ENCODE assay signal across 2 cellular contexts in the genomic region with DNA sequence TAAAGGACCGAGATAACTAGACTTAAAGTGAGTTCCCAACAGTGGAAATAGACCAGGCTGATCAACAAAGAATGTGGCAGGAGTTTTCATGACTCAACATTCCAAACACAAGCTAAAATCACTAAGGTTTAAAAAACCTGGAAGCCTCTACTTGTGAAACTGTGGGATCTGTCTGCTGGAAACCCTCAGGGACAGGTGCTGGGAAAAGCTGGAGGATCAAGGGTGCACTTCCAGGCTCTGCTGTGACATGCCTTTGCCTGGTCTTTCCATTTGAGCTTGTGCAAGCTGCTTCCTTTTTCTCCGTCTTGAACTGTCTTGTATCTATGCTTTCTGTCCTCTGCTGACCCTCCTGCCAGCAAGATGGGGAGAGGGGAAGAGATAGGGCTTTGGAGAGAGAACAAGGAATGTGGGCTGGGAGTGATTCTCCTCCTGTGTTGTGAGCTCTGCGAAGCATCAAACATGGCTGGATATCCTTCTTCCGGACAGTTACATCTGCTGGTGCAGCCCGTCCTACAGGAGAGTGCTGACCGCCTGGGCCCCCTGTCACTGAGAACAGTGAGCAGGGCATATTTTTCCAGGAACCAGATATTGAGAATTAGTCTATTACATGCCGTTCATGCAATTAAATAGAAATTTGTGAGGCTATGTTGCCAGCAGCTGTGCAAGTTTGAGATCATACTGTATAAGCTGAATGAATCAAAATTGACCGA.
TF ChIP-seq lines count a peak whose summit lies in the region.

No MANE protein-coding gene starts in this region.

TF ChIP-seq in GM23338, 12 proteins besides CTCF, POLR2A, EP300 and RAD21 (continued from another document and continues in another):
- TF ChIP-seq, protein P1, sequence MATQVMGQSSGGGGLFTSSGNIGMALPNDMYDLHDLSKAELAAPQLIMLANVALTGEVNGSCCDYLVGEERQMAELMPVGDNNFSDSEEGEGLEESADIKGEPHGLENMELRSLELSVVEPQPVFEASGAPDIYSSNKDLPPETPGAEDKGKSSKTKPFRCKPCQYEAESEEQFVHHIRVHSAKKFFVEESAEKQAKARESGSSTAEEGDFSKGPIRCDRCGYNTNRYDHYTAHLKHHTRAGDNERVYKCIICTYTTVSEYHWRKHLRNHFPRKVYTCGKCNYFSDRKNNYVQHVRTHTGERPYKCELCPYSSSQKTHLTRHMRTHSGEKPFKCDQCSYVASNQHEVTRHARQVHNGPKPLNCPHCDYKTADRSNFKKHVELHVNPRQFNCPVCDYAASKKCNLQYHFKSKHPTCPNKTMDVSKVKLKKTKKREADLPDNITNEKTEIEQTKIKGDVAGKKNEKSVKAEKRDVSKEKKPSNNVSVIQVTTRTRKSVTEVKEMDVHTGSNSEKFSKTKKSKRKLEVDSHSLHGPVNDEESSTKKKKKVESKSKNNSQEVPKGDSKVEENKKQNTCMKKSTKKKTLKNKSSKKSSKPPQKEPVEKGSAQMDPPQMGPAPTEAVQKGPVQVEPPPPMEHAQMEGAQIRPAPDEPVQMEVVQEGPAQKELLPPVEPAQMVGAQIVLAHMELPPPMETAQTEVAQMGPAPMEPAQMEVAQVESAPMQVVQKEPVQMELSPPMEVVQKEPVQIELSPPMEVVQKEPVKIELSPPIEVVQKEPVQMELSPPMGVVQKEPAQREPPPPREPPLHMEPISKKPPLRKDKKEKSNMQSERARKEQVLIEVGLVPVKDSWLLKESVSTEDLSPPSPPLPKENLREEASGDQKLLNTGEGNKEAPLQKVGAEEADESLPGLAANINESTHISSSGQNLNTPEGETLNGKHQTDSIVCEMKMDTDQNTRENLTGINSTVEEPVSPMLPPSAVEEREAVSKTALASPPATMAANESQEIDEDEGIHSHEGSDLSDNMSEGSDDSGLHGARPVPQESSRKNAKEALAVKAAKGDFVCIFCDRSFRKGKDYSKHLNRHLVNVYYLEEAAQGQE (IDR thresholded peaks at IDR 0.05; ENCODE audit: unreplicated experiment) = no peak
- TF ChIP-seq NANOG (IDR thresholded peaks at IDR 0.05; ENCODE audit: borderline replicate concordance) (no peak), CREB1 (CRISPR knock-in tag; IDR thresholded peaks at IDR 0.05; ENCODE audit: low read depth) (no peak), JUNB (IDR thresholded peaks at IDR 0.05; ENCODE audit: unreplicated experiment) (no peak), POLR2AphosphoS5 (IDR thresholded peaks at IDR 0.05; ENCODE audit: low read depth) (no peak), EZH2 (IDR thresholded peaks at IDR 0.05; ENCODE audit: low read depth, unreplicated experiment) (no peak)
- TF ChIP-seq, protein P2, sequence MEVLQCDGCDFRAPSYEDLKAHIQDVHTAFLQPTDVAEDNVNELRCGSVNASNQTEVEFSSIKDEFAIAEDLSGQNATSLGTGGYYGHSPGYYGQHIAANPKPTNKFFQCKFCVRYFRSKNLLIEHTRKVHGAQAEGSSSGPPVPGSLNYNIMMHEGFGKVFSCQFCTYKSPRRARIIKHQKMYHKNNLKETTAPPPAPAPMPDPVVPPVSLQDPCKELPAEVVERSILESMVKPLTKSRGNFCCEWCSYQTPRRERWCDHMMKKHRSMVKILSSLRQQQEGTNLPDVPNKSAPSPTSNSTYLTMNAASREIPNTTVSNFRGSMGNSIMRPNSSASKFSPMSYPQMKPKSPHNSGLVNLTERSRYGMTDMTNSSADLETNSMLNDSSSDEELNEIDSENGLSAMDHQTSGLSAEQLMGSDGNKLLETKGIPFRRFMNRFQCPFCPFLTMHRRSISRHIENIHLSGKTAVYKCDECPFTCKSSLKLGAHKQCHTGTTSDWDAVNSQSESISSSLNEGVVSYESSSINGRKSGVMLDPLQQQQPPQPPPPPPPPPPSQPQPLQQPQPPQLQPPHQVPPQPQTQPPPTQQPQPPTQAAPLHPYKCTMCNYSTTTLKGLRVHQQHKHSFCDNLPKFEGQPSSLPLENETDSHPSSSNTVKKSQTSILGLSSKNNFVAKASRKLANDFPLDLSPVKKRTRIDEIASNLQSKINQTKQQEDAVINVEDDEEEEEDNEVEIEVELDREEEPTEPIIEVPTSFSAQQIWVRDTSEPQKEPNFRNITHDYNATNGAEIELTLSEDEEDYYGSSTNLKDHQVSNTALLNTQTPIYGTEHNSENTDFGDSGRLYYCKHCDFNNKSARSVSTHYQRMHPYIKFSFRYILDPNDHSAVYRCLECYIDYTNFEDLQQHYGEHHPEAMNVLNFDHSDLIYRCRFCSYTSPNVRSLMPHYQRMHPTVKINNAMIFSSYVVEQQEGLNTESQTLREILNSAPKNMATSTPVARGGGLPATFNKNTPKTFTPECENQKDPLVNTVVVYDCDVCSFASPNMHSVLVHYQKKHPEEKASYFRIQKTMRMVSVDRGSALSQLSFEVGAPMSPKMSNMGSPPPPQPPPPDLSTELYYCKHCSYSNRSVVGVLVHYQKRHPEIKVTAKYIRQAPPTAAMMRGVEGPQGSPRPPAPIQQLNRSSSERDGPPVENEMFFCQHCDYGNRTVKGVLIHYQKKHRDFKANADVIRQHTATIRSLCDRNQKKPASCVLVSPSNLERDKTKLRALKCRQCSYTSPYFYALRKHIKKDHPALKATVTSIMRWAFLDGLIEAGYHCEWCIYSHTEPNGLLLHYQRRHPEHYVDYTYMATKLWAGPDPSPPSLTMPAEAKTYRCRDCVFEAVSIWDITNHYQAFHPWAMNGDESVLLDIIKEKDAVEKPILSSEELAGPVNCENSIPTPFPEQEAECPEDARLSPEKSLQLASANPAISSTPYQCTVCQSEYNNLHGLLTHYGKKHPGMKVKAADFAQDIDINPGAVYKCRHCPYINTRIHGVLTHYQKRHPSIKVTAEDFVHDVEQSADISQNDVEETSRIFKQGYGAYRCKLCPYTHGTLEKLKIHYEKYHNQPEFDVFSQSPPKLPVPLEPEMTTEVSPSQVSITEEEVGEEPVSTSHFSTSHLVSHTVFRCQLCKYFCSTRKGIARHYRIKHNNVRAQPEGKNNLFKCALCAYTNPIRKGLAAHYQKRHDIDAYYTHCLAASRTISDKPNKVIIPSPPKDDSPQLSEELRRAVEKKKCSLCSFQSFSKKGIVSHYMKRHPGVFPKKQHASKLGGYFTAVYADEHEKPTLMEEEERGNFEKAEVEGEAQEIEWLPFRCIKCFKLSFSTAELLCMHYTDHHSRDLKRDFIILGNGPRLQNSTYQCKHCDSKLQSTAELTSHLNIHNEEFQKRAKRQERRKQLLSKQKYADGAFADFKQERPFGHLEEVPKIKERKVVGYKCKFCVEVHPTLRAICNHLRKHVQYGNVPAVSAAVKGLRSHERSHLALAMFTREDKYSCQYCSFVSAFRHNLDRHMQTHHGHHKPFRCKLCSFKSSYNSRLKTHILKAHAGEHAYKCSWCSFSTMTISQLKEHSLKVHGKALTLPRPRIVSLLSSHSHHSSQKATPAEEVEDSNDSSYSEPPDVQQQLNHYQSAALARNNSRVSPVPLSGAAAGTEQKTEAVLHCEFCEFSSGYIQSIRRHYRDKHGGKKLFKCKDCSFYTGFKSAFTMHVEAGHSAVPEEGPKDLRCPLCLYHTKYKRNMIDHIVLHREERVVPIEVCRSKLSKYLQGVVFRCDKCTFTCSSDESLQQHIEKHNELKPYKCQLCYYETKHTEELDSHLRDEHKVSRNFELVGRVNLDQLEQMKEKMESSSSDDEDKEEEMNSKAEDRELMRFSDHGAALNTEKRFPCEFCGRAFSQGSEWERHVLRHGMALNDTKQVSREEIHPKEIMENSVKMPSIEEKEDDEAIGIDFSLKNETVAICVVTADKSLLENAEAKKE (CRISPR knock-in tag; IDR thresholded peaks at IDR 0.05) = no peak
- TF ChIP-seq, protein P3, sequence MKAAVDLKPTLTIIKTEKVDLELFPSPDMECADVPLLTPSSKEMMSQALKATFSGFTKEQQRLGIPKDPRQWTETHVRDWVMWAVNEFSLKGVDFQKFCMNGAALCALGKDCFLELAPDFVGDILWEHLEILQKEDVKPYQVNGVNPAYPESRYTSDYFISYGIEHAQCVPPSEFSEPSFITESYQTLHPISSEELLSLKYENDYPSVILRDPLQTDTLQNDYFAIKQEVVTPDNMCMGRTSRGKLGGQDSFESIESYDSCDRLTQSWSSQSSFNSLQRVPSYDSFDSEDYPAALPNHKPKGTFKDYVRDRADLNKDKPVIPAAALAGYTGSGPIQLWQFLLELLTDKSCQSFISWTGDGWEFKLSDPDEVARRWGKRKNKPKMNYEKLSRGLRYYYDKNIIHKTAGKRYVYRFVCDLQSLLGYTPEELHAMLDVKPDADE (IDR thresholded peaks at IDR 0.05) = no peak

TF ChIP-seq in WTC11, 78 proteins besides CTCF, POLR2A, EP300 and RAD21 (continued from another document):
- TF ChIP-seq, protein P4, sequence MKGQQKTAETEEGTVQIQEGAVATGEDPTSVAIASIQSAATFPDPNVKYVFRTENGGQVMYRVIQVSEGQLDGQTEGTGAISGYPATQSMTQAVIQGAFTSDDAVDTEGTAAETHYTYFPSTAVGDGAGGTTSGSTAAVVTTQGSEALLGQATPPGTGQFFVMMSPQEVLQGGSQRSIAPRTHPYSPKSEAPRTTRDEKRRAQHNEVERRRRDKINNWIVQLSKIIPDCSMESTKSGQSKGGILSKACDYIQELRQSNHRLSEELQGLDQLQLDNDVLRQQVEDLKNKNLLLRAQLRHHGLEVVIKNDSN (CRISPR knock-in tag; IDR thresholded peaks at IDR 0.05) = no peak
- no peak for TF ChIP-seq SP1 (CRISPR knock-in tag; conservative IDR thresholded peaks at IDR 0.05)
- no peak for TF ChIP-seq GTF2I (CRISPR knock-in tag; conservative IDR thresholded peaks at IDR 0.05)
- TF ChIP-seq ETV6 (CRISPR knock-in tag; IDR thresholded peaks at IDR 0.05) = no peak
- TF ChIP-seq, protein P5, sequence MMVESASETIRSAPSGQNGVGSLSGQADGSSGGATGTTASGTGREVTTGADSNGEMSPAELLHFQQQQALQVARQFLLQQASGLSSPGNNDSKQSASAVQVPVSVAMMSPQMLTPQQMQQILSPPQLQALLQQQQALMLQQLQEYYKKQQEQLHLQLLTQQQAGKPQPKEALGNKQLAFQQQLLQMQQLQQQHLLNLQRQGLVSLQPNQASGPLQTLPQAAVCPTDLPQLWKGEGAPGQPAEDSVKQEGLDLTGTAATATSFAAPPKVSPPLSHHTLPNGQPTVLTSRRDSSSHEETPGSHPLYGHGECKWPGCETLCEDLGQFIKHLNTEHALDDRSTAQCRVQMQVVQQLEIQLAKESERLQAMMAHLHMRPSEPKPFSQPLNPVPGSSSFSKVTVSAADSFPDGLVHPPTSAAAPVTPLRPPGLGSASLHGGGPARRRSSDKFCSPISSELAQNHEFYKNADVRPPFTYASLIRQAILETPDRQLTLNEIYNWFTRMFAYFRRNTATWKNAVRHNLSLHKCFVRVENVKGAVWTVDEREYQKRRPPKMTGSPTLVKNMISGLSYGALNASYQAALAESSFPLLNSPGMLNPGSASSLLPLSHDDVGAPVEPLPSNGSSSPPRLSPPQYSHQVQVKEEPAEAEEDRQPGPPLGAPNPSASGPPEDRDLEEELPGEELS (CRISPR knock-in tag; IDR thresholded peaks at IDR 0.05) = no peak
- no peak for TF ChIP-seq OVOL2 (CRISPR knock-in tag; IDR thresholded peaks at IDR 0.05; ENCODE audit: borderline replicate concordance)
- no peak for TF ChIP-seq KAT7 (CRISPR knock-in tag; IDR thresholded peaks at IDR 0.05; ENCODE audit: borderline replicate concordance)
- TF ChIP-seq, protein P6, sequence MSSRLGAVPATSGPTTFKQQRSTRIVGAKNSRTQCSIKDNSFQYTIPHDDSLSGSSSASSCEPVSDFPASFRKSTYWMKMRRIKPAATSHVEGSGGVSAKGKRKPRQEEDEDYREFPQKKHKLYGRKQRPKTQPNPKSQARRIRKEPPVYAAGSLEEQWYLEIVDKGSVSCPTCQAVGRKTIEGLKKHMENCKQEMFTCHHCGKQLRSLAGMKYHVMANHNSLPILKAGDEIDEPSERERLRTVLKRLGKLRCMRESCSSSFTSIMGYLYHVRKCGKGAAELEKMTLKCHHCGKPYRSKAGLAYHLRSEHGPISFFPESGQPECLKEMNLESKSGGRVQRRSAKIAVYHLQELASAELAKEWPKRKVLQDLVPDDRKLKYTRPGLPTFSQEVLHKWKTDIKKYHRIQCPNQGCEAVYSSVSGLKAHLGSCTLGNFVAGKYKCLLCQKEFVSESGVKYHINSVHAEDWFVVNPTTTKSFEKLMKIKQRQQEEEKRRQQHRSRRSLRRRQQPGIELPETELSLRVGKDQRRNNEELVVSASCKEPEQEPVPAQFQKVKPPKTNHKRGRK (CRISPR knock-in tag; IDR thresholded peaks at IDR 0.05; ENCODE audit: borderline replicate concordance) = no peak
